27 cellular contexts compared by ENCODE assay signal in the genomic region with DNA sequence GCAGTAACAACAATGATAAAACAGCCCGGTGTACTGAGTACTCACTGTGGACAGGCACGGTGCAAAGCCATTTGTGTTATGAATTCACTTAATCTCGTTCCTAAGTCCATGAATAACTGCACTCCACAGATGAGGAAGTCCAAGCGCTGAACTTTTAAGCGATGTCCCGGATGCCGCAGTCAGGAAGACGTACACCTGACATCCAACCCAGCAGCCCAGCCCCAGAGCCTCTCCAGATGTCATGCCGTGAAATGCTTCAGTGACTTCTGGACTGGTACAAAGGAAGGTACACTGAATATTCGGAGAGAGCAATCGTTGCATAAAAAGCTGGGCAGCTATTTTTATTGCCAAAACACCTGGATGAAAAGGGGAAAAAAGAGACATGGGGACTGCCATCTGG.
"Had no signal": no experiment of that assay in that cellular context is flagged by ENCODE, and none has a peak within 500 bp of the region (broad histone marks: within the 10 kb centered on the region; RNA-seq: fewer than 3 reads in every experiment).

No MANE protein-coding gene starts in this region.

- H3K4me3 Mint-ChIP-seq: activated B cell treated with CpG ODN at 0.5 μM for 24 hours; activated CD4-positive, alpha-beta memory T cell treated with anti-CD3 and anti-CD28 coated beads for 36 hours; activated CD4-positive, alpha-beta T cell treated with anti-CD3 and anti-CD28 coated beads for 36 hours; activated CD4-positive, alpha-beta T cell treated with anti-CD3 and anti-CD28 coated beads, Interleukin-2, amount 10 ng/mL, durations not matched to agents 24 days and 14 days; activated CD8-positive, alpha-beta T cell treated with anti-CD3 and anti-CD28 coated beads, Interleukin-2, amount 10 ng/mL, durations not matched to agents 7 days and 5 days; activated naive CD4-positive, alpha-beta T cell treated with anti-CD3 and anti-CD28 coated beads, Interleukin-2, amount 10 ng/mL, durations not matched to agents 7 days and 5 days; activated naive CD8-positive, alpha-beta T cell treated with anti-CD3 and anti-CD28 coated beads, Interleukin-2, amount 10 ng/mL, durations not matched to agents 7 days and 5 days; activated T-cell treated with anti-CD3 and anti-CD28 coated beads, Interleukin-2, amount 50 U/mL, for 24 hours; activated T-cell treated with anti-CD3 and anti-CD28 coated beads, Interleukin-2, amount 50 U/mL, for 72 hours; brain; T-helper 17 cell; T-helper 2 cell treated with Interferon-gamma antibody and Interleukin-4, amounts not matched to agents 5 μg/mL and 100 μg/mL, for 36 hours had no signal

- ATAC-seq: activated CD4-positive, alpha-beta T cell treated with anti-CD3 and anti-CD28 coated beads for 36 hours; activated CD4-positive, CD25-positive, alpha-beta regulatory T cell treated with anti-CD3 and anti-CD28 coated beads, Interleukin-2, amount 50 U/mL, for 24 hours; activated CD8-positive, alpha-beta T cell treated with anti-CD3 and anti-CD28 coated beads, Interleukin-2, amount 10 ng/mL, durations not matched to agents 7 days and 5 days; activated naive CD4-positive, alpha-beta T cell treated with anti-CD3 and anti-CD28 coated beads, Interleukin-2, amount 50 U/mL, for 72 hours; activated T-cell treated with anti-CD3 and anti-CD28 coated beads, Interleukin-2, amount 50 U/mL, for 72 hours; gastroesophageal sphincter; T-helper 17 cell had no signal

- H3K4me1 Mint-ChIP-seq: activated B cell treated with CpG ODN at 0.5 μM for 24 hours; activated CD4-positive, alpha-beta T cell treated with anti-CD3 and anti-CD28 coated beads for 36 hours; activated CD4-positive, alpha-beta T cell treated with anti-CD3 and anti-CD28 coated beads, Interleukin-2, amount 10 ng/mL, durations not matched to agents 24 days and 14 days; activated naive CD4-positive, alpha-beta T cell treated with anti-CD3 and anti-CD28 coated beads, Interleukin-2, amount 10 ng/mL, durations not matched to agents 7 days and 5 days; activated naive CD8-positive, alpha-beta T cell treated with anti-CD3 and anti-CD28 coated beads, Interleukin-2, amount 10 ng/mL, durations not matched to agents 7 days and 5 days; T-helper 17 cell had no signal

- DNase-seq: activated B cell treated with CpG ODN at 0.5 μM for 24 hours; activated CD4-positive, alpha-beta memory T cell treated with anti-CD3 and anti-CD28 coated beads for 36 hours; activated CD4-positive, alpha-beta T cell treated with anti-CD3 and anti-CD28 coated beads for 36 hours; activated CD4-positive, alpha-beta T cell treated with anti-CD3 and anti-CD28 coated beads, Interleukin-2, amount 10 ng/mL, durations not matched to agents 24 days and 14 days; activated CD8-positive, alpha-beta memory T cell treated with anti-CD3 and anti-CD28 coated beads, Interleukin-2, amount 50 U/mL, for 48 hours; activated CD8-positive, alpha-beta T cell treated with anti-CD3 and anti-CD28 coated beads, Interleukin-2, amount 10 ng/mL, durations not matched to agents 7 days and 5 days; activated gamma-delta T cell; activated naive CD4-positive, alpha-beta T cell; activated naive CD4-positive, alpha-beta T cell treated with anti-CD3 and anti-CD28 coated beads, Interleukin-2, amount 10 ng/mL, durations not matched to agents 7 days and 5 days; activated naive CD8-positive, alpha-beta T cell treated with anti-CD3 and anti-CD28 coated beads, Interleukin-2, amount 10 ng/mL, durations not matched to agents 7 days and 5 days; activated T-cell treated with anti-CD3 and anti-CD28 coated beads for 4 hours; activated T-cell treated with anti-CD3 and anti-CD28 coated beads, Interleukin-2, amount 50 U/mL, for 24 hours; activated T-cell treated with anti-CD3 and anti-CD28 coated beads, Interleukin-2, amount 50 U/mL, for 72 hours; central memory CD4-positive, alpha-beta T cell; cerebellar nuclear complex; colonic mucosa; effector CD8-positive, alpha-beta T cell; esophagus squamous epithelium; foreskin melanocyte; T-helper 17 cell; T1000; WERI-Rb-1 had no signal

- H3K36me3 Mint-ChIP-seq: activated CD4-positive, alpha-beta memory T cell treated with anti-CD3 and anti-CD28 coated beads for 36 hours; activated naive CD4-positive, alpha-beta T cell treated with anti-CD3 and anti-CD28 coated beads, Interleukin-2, amount 10 ng/mL, durations not matched to agents 7 days and 5 days; activated naive CD8-positive, alpha-beta T cell treated with anti-CD3 and anti-CD28 coated beads, Interleukin-2, amount 10 ng/mL, durations not matched to agents 7 days and 5 days; brain had no signal

- H3K27ac Mint-ChIP-seq: activated B cell treated with CpG ODN at 0.5 μM for 24 hours; activated CD4-positive, alpha-beta memory T cell treated with anti-CD3 and anti-CD28 coated beads for 36 hours; activated CD4-positive, alpha-beta T cell treated with anti-CD3 and anti-CD28 coated beads for 36 hours; activated CD4-positive, alpha-beta T cell treated with anti-CD3 and anti-CD28 coated beads, Interleukin-2, amount 10 ng/mL, durations not matched to agents 24 days and 14 days; activated CD8-positive, alpha-beta T cell treated with anti-CD3 and anti-CD28 coated beads, Interleukin-2, amount 10 ng/mL, durations not matched to agents 7 days and 5 days; activated naive CD4-positive, alpha-beta T cell treated with anti-CD3 and anti-CD28 coated beads, Interleukin-2, amount 10 ng/mL, durations not matched to agents 7 days and 5 days; activated naive CD4-positive, alpha-beta T cell treated with anti-CD3 and anti-CD28 coated beads, Interleukin-2, amount 50 U/mL, for 72 hours; activated naive CD8-positive, alpha-beta T cell treated with anti-CD3 and anti-CD28 coated beads, Interleukin-2, amount 10 ng/mL, durations not matched to agents 7 days and 5 days; activated T-cell treated with anti-CD3 and anti-CD28 coated beads, Interleukin-2, amount 50 U/mL, for 24 hours; activated T-cell treated with anti-CD3 and anti-CD28 coated beads, Interleukin-2, amount 50 U/mL, for 72 hours; brain; T-helper 17 cell; T-helper 2 cell treated with Interferon-gamma antibody and Interleukin-4, amounts not matched to agents 5 μg/mL and 100 μg/mL, for 36 hours had no signal

- H3K27me3 Mint-ChIP-seq: activated B cell treated with CpG ODN at 0.5 μM for 24 hours; activated CD4-positive, alpha-beta memory T cell treated with anti-CD3 and anti-CD28 coated beads for 36 hours; activated CD4-positive, alpha-beta T cell treated with anti-CD3 and anti-CD28 coated beads, Interleukin-2, amount 10 ng/mL, durations not matched to agents 24 days and 14 days; activated naive CD4-positive, alpha-beta T cell treated with anti-CD3 and anti-CD28 coated beads, Interleukin-2, amount 10 ng/mL, durations not matched to agents 7 days and 5 days; activated naive CD8-positive, alpha-beta T cell treated with anti-CD3 and anti-CD28 coated beads, Interleukin-2, amount 10 ng/mL, durations not matched to agents 7 days and 5 days; activated T-cell treated with anti-CD3 and anti-CD28 coated beads, Interleukin-2, amount 50 U/mL, for 24 hours; T-helper 17 cell had no signal

- H3K9me3 Mint-ChIP-seq: activated CD4-positive, alpha-beta T cell treated with anti-CD3 and anti-CD28 coated beads, Interleukin-2, amount 10 ng/mL, durations not matched to agents 24 days and 14 days; activated naive CD4-positive, alpha-beta T cell treated with anti-CD3 and anti-CD28 coated beads, Interleukin-2, amount 10 ng/mL, durations not matched to agents 7 days and 5 days; activated naive CD8-positive, alpha-beta T cell treated with anti-CD3 and anti-CD28 coated beads, Interleukin-2, amount 10 ng/mL, durations not matched to agents 7 days and 5 days; activated T-cell treated with anti-CD3 and anti-CD28 coated beads, Interleukin-2, amount 50 U/mL, for 24 hours; T-helper 2 cell treated with Interferon-gamma antibody and Interleukin-4, amounts not matched to agents 5 μg/mL and 100 μg/mL, for 36 hours had no signal
